18 cellular contexts compared by ENCODE assay signal in genomic region chr1:118918940-118919259, GRCh38.
A peak's percentile ranks its signal among the peaks of the same experiment; 100 is the strongest.
DNase-seq lines count a peak whose midpoint lies in the region; ATAC-seq, FAIRE-seq and TF ChIP-seq lines count a peak whose summit lies in the region.
"Had no signal": no experiment of that assay in that cellular context is flagged by ENCODE, and none has a peak within 500 bp of the region (broad histone marks: within the 10 kb centered on the region; RNA-seq: fewer than 3 reads in every experiment).

No MANE protein-coding gene starts in this region.

- H3K79me2 ChIP-seq in MM.1S (ENCODE audit: low read length) (no peaks in the 10 kb centered on the region), hepatocyte (no peaks in the 10 kb centered on the region)

- no peaks in the 10 kb centered on the region for H3K9me3 ChIP-seq in MM.1S (replicated peaks; ENCODE audit: insufficient read depth, low read length)
- no peaks in the 10 kb centered on the region for H3K9me3 ChIP-seq in hepatocyte (ENCODE audit: low read depth)
- no peaks in the 10 kb centered on the region for H3K9me3 ChIP-seq in pancreas
- no peaks in the 10 kb centered on the region for H3K9me3 ChIP-seq in uterus
- H3K9me3 ChIP-seq: Caco-2, SJCRH30 had no signal

- no peaks in the 10 kb centered on the region for H3K9me2 ChIP-seq in MM.1S (replicated peaks; ENCODE audit: insufficient read depth, low read length)
- H3K9me2 ChIP-seq in hepatocyte (replicated peaks; ENCODE audit: insufficient read depth): no peaks in the 10 kb centered on the region

- peaks cover 17% of the 10 kb centered on the region for H3K4me1 ChIP-seq in MM.1S (ENCODE audit: low read length)
- peaks cover 3% of the 10 kb centered on the region for H3K4me1 ChIP-seq in hepatocyte (ENCODE audit: insufficient read depth)
- H3K4me1 ChIP-seq in pancreas: no peaks in the 10 kb centered on the region
- no peaks in the 10 kb centered on the region for H3K4me1 ChIP-seq in uterus
- H3K4me1 ChIP-seq: Caco-2, SJCRH30 had no signal

- no peak for FAIRE-seq in pancreas (lab: Jason Lieb, UNC)
- FAIRE-seq: TTC549 had no signal

- H3F3A ChIP-seq in MM.1S (ENCODE audit: insufficient read depth, low read length): no peaks in the 10 kb centered on the region; the same call in none of the 2 replicates

- H2AFZ ChIP-seq in MM.1S (ENCODE audit: low read length): no peak overlapping the region
- no peak overlapping the region for H2AFZ ChIP-seq in hepatocyte

- H4K20me1 ChIP-seq in MM.1S (ENCODE audit: insufficient read depth, low read length): no peaks in the 10 kb centered on the region
- no peaks in the 10 kb centered on the region for H4K20me1 ChIP-seq in hepatocyte (ENCODE audit: insufficient read depth, poor library complexity, severe bottlenecking)

- H3K27me3 ChIP-seq in MM.1S (replicated peaks; ENCODE audit: insufficient read depth, low read length) (no peaks in the 10 kb centered on the region), hepatocyte (no peaks in the 10 kb centered on the region), pancreas (no peaks in the 10 kb centered on the region), uterus (no peaks in the 10 kb centered on the region)
- H3K27me3 ChIP-seq: SJCRH30 had no signal

- TF ChIP-seq CTCF in MM.1S (IDR thresholded peaks at IDR 0.05; ENCODE audit: low read length) (no peak), hepatocyte (IDR thresholded peaks at IDR 0.05; ENCODE audit: poor library complexity) (no peak), pancreas (IDR thresholded peaks at IDR 0.05) (no peak), uterus (IDR thresholded peaks at IDR 0.05) (no peak)

- intact Hi-C loops in pancreas (cut with DNase I): no loop called here
- intact Hi-C loops in uterus (cut with DNase I; ENCODE audit: low total_unique reads): no loop called here

- H3K4me2 ChIP-seq in MM.1S (ENCODE audit: low read depth, low read length) (peak overlapping the region; percentile 66), hepatocyte (no peak overlapping the region)

- H3K4me3 ChIP-seq in MM.1S (ENCODE audit: low read length): peak overlapping the region; percentile 15; the same call in 1 of the 2 replicates
- H3K4me3 ChIP-seq in hepatocyte: no peak overlapping the region
- no peak overlapping the region for H3K4me3 ChIP-seq in pancreas
- no peak overlapping the region for H3K4me3 ChIP-seq in uterus
- H3K4me3 ChIP-seq: SJCRH30 had no signal

- WGBS in hepatocyte (ENCODE audit: low lambda C conversion rate, missing lambda C conversion rate): 81% methylated on average over 2 of the region's 2 CpGs
- whole genome bisulfite sequencing in pancreas, 2 donors: 59 to 70% methylated on average over 2 of the region's 2 CpGs

- DNase-seq in MM.1S (peak; percentile 23), hepatocyte (ENCODE audit: low spot score) (no peak), pancreas (no peak), uterus (no peak), NCI-H82 (lab: John Stamatoyannopoulos, UW) (no peak), kidney tubule cell (ENCODE audit: low spot score) (no peak)
- DNase-seq: Caco-2; CD4-positive, CD25-positive, alpha-beta regulatory T cell; DMS153; KG1; NCI-H1092; NCI-H2227 treated with DMSO at 0.1 percent for 48 hours; NCI-H526; NK-92 treated with Interleukin-12 subunit alpha and Interleukin-12 subunit beta, amount 100 ng/mL, for 24 hours; SJCRH30 had no signal

- TF ChIP-seq POLR2A in uterus (IDR thresholded peaks at IDR 0.05): no peak

- H3K9ac ChIP-seq in MM.1S (ENCODE audit: low read length): peak overlapping the region; percentile 16; the same call in 1 of the 2 replicates

- peak; percentile 6 for ATAC-seq in GM19467 (IDR thresholded peaks at IDR 0.05; ENCODE audit: unreplicated experiment)
- ATAC-seq in HG02678 (IDR thresholded peaks at IDR 0.05; ENCODE audit: unreplicated experiment): peak; percentile 2
- no peak for ATAC-seq in pancreas

- H3K27ac ChIP-seq in MM.1S (ENCODE audit: low read length) (peak overlapping the region; percentile 79; the same call in 1 of the 2 replicates), hepatocyte (peak overlapping the region; percentile 31), pancreas (no peak overlapping the region), uterus (no peak overlapping the region)
- H3K27ac ChIP-seq: SJCRH30 had no signal

- H3K36me3 ChIP-seq in MM.1S (replicated peaks; ENCODE audit: insufficient read depth, low read length) (no peaks in the 10 kb centered on the region), hepatocyte (replicated peaks; ENCODE audit: insufficient read depth, low read depth) (no peaks in the 10 kb centered on the region), pancreas (no peaks in the 10 kb centered on the region), uterus (no peaks in the 10 kb centered on the region)

Comparison
In these comparisons a context has a peak if more than half of its experiments do, and no peak if none do; other contexts are left out.
1. ATAC-seq: peak in GM19467 (single experiment) and HG02678 (single experiment); none in pancreas (0 of 4).
2. H3K27ac ChIP-seq: peak in MM.1S (single experiment) and hepatocyte (single experiment); none in pancreas (0 of 4) and uterus (0 of 2).